ENCODE assay signal across 1 cellular context in the genomic region with DNA sequence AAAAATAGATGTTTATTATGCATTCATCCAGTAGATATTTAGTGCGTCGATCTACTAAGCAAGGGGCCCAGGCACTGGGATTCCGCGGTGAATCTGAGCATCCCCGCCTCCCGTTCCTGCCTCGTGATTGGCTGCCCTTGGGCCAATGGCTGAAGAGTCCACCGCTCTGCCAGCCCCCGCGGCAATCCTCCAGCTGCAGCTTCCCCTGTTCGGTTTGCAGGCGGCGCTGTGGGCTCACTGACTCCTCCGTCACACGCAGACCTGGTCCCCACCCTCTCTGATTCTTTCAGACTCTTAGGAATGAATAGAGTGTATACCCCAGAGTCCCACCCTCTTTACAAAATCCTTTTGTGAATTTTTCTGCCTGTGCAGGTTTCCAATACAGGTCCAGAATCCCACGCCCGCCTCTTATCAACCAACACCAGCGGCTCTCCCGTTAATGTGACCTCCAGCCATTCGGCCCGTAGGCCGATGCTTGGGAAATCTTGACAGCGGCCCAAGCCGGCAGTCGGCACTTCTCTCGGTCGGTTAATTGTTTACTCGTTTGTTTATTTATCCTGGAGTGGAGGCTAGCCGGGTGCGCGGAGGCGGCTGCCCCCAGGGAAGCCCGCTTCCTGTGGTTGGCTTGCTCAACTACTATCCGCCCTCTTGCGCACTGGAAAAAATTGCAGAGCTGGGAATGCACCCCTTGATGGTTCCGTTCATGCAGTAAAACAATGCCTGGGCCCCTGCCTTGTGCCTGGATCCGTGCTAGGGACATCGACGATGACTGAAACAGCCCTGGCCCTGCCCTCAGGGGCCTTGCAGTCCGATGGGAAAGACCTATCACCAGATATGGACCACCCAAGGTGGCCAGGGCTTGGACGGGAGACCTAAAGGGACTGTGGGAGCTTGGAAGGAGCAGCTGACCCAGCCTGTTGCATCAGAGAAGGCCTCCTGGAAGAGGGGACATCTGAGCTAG.
TF ChIP-seq lines count a peak whose summit lies in the region.

No MANE protein-coding gene starts in this region.

TF ChIP-seq in HepG2, 621 proteins besides CTCF, POLR2A, EP300 and RAD21 (continued from another document and continues in another):
- TF ChIP-seq, protein P1, sequence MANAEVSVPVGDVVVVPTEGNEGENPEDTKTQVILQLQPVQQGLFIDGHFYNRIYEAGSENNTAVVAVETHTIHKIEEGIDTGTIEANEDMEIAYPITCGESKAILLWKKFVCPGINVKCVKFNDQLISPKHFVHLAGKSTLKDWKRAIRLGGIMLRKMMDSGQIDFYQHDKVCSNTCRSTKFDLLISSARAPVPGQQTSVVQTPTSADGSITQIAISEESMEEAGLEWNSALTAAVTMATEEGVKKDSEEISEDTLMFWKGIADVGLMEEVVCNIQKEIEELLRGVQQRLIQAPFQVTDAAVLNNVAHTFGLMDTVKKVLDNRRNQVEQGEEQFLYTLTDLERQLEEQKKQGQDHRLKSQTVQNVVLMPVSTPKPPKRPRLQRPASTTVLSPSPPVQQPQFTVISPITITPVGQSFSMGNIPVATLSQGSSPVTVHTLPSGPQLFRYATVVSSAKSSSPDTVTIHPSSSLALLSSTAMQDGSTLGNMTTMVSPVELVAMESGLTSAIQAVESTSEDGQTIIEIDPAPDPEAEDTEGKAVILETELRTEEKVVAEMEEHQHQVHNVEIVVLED (CRISPR knock-in tag; IDR thresholded peaks at IDR 0.05; ENCODE audit: borderline replicate concordance), result peak; percentile 49; the same call in 1 of the 2 replicates
- TF ChIP-seq, protein P2, sequence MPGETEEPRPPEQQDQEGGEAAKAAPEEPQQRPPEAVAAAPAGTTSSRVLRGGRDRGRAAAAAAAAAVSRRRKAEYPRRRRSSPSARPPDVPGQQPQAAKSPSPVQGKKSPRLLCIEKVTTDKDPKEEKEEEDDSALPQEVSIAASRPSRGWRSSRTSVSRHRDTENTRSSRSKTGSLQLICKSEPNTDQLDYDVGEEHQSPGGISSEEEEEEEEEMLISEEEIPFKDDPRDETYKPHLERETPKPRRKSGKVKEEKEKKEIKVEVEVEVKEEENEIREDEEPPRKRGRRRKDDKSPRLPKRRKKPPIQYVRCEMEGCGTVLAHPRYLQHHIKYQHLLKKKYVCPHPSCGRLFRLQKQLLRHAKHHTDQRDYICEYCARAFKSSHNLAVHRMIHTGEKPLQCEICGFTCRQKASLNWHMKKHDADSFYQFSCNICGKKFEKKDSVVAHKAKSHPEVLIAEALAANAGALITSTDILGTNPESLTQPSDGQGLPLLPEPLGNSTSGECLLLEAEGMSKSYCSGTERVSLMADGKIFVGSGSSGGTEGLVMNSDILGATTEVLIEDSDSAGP (CRISPR knock-in tag; IDR thresholded peaks at IDR 0.05; ENCODE audit: borderline replicate concordance), result peak; percentile 41
- TF ChIP-seq MEIS2 (CRISPR knock-in tag; IDR thresholded peaks at IDR 0.05) (no peak), ZNF17 (CRISPR knock-in tag; IDR thresholded peaks at IDR 0.05) (no peak), BORCS8-MEF2B (CRISPR knock-in tag; IDR thresholded peaks at IDR 0.05) (no peak; the same call in 1 of the 2 replicates), HES4 (CRISPR knock-in tag; IDR thresholded peaks at IDR 0.05; ENCODE audit: borderline replicate concordance) (no peak), CENPT (CRISPR knock-in tag; IDR thresholded peaks at IDR 0.05; ENCODE audit: low read depth) (no peak), ERF (CRISPR knock-in tag; IDR thresholded peaks at IDR 0.05) (0 out of 2 replicates have a peak, but pooled peaks have one; percentile 48), ZSCAN21 (CRISPR knock-in tag; IDR thresholded peaks at IDR 0.05; ENCODE audit: borderline replicate concordance) (no peak; the same call in 1 of the 2 replicates), HMG20B (CRISPR knock-in tag; conservative IDR thresholded peaks at IDR 0.05) (no peak), RBM39 (IDR thresholded peaks at IDR 0.05; ENCODE audit: low read depth, low read length, poor library complexity, severe bottlenecking) (peak; percentile 21), ZNF501 (CRISPR knock-in tag; IDR thresholded peaks at IDR 0.05) (peak; percentile 90), YEATS4 (CRISPR knock-in tag; IDR thresholded peaks at IDR 0.05; ENCODE audit: borderline replicate concordance) (peak; percentile 62; the same call in 1 of the 2 replicates), ZBTB42 (CRISPR knock-in tag; IDR thresholded peaks at IDR 0.05) (no peak), KAT8 (CRISPR knock-in tag; IDR thresholded peaks at IDR 0.05) (peak; percentile 34; the same call in 1 of the 2 replicates), ZMAT3 (CRISPR knock-in tag; conservative IDR thresholded peaks at IDR 0.05) (0 out of 2 replicates have a peak, but pooled peaks have one; percentile 22), HIVEP1 (CRISPR knock-in tag; IDR thresholded peaks at IDR 0.05) (peak; percentile 95; the same call in 1 of the 2 replicates), SALL2 (CRISPR knock-in tag; IDR thresholded peaks at IDR 0.05) (0 out of 2 replicates have a peak, but pooled peaks have one; percentile 9), SKI (IDR thresholded peaks at IDR 0.05; ENCODE audit: partially characterized antibody) (peak; percentile 8), HDAC6 (IDR thresholded peaks at IDR 0.05; ENCODE audit: low read depth, low read length) (no peak), ZNF256 (CRISPR knock-in tag; conservative IDR thresholded peaks at IDR 0.05) (no peak), PHF8 (CRISPR knock-in tag; IDR thresholded peaks at IDR 0.05) (0 out of 2 replicates have a peak, but pooled peaks have one; percentile 34), PAWR (CRISPR knock-in tag; IDR thresholded peaks at IDR 0.05; ENCODE audit: borderline replicate concordance) (no peak), ZNF564 (CRISPR knock-in tag; IDR thresholded peaks at IDR 0.05) (no peak), TARDBP (CRISPR knock-in tag; IDR thresholded peaks at IDR 0.05) (no peak), RARA (CRISPR knock-in tag; IDR thresholded peaks at IDR 0.05) (no peak), ZFP37 (CRISPR knock-in tag; IDR thresholded peaks at IDR 0.05; ENCODE audit: borderline replicate concordance) (no peak; the same call in 1 of the 2 replicates), PAF1 (CRISPR knock-in tag; IDR thresholded peaks at IDR 0.05) (no peak), ZNF460 (CRISPR knock-in tag; IDR thresholded peaks at IDR 0.05; ENCODE audit: borderline replicate concordance) (no peak; the same call in 1 of the 2 replicates)
- TF ChIP-seq, protein P3, sequence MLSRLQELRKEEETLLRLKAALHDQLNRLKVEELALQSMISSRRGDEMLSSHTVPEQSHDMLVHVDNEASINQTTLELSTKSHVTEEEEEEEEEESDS (CRISPR knock-in tag; IDR thresholded peaks at IDR 0.05; ENCODE audit: borderline replicate concordance), result no peak
- TF ChIP-seq, protein P4, sequence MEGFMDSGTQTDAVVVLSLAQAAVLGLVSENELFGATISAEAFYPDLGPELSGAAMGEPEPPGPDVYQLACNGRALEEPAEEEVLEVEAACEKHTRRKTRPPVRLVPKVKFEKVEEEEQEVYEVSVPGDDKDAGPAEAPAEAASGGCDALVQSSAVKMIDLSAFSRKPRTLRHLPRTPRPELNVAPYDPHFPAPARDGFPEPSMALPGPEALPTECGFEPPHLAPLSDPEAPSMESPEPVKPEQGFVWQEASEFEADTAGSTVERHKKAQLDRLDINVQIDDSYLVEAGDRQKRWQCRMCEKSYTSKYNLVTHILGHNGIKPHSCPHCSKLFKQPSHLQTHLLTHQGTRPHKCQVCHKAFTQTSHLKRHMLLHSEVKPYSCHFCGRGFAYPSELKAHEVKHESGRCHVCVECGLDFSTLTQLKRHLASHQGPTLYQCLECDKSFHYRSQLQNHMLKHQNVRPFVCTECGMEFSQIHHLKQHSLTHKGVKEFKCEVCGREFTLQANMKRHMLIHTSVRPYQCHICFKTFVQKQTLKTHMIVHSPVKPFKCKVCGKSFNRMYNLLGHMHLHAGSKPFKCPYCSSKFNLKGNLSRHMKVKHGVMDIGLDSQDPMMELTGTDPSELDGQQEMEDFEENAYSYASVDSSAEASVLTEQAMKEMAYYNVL (CRISPR knock-in tag; IDR thresholded peaks at IDR 0.05; ENCODE audit: borderline replicate concordance), result no peak; the same call in 1 of the 2 replicates
- TF ChIP-seq, protein P5, sequence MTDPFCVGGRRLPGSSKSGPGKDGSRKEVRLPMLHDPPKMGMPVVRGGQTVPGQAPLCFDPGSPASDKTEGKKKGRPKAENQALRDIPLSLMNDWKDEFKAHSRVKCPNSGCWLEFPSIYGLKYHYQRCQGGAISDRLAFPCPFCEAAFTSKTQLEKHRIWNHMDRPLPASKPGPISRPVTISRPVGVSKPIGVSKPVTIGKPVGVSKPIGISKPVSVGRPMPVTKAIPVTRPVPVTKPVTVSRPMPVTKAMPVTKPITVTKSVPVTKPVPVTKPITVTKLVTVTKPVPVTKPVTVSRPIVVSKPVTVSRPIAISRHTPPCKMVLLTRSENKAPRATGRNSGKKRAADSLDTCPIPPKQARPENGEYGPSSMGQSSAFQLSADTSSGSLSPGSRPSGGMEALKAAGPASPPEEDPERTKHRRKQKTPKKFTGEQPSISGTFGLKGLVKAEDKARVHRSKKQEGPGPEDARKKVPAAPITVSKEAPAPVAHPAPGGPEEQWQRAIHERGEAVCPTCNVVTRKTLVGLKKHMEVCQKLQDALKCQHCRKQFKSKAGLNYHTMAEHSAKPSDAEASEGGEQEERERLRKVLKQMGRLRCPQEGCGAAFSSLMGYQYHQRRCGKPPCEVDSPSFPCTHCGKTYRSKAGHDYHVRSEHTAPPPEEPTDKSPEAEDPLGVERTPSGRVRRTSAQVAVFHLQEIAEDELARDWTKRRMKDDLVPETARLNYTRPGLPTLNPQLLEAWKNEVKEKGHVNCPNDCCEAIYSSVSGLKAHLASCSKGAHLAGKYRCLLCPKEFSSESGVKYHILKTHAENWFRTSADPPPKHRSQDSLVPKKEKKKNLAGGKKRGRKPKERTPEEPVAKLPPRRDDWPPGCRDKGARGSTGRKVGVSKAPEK (CRISPR knock-in tag; IDR thresholded peaks at IDR 0.05; ENCODE audit: borderline replicate concordance), result peak; percentile 80; the same call in 1 of the 2 replicates
- TF ChIP-seq, protein P6, sequence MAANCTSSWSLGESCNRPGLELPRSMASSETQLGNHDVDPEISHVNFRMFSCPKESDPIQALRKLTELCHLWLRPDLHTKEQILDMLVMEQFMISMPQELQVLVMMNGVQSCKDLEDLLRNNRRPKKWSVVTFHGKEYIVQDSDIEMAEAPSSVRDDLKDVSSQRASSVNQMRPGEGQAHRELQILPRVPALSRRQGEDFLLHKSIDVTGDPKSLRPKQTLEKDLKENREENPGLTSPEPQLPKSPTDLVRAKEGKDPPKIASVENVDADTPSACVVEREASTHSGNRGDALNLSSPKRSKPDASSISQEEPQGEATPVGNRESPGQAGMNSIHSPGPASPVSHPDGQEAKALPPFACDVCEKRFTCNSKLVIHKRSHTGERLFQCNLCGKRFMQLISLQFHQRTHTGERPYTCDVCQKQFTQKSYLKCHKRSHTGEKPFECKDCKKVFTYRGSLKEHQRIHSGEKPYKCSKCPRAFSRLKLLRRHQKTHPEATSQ (CRISPR knock-in tag; IDR thresholded peaks at IDR 0.05; ENCODE audit: borderline replicate concordance), result no peak
- TF ChIP-seq, protein P7, sequence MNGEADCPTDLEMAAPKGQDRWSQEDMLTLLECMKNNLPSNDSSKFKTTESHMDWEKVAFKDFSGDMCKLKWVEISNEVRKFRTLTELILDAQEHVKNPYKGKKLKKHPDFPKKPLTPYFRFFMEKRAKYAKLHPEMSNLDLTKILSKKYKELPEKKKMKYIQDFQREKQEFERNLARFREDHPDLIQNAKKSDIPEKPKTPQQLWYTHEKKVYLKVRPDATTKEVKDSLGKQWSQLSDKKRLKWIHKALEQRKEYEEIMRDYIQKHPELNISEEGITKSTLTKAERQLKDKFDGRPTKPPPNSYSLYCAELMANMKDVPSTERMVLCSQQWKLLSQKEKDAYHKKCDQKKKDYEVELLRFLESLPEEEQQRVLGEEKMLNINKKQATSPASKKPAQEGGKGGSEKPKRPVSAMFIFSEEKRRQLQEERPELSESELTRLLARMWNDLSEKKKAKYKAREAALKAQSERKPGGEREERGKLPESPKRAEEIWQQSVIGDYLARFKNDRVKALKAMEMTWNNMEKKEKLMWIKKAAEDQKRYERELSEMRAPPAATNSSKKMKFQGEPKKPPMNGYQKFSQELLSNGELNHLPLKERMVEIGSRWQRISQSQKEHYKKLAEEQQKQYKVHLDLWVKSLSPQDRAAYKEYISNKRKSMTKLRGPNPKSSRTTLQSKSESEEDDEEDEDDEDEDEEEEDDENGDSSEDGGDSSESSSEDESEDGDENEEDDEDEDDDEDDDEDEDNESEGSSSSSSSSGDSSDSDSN (CRISPR knock-in tag; IDR thresholded peaks at IDR 0.05), result peak; percentile 35; the same call in 1 of the 2 replicates
- TF ChIP-seq, protein P8, sequence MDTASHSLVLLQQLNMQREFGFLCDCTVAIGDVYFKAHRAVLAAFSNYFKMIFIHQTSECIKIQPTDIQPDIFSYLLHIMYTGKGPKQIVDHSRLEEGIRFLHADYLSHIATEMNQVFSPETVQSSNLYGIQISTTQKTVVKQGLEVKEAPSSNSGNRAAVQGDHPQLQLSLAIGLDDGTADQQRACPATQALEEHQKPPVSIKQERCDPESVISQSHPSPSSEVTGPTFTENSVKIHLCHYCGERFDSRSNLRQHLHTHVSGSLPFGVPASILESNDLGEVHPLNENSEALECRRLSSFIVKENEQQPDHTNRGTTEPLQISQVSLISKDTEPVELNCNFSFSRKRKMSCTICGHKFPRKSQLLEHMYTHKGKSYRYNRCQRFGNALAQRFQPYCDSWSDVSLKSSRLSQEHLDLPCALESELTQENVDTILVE (CRISPR knock-in tag; IDR thresholded peaks at IDR 0.05), result no peak
- TF ChIP-seq, protein P9, sequence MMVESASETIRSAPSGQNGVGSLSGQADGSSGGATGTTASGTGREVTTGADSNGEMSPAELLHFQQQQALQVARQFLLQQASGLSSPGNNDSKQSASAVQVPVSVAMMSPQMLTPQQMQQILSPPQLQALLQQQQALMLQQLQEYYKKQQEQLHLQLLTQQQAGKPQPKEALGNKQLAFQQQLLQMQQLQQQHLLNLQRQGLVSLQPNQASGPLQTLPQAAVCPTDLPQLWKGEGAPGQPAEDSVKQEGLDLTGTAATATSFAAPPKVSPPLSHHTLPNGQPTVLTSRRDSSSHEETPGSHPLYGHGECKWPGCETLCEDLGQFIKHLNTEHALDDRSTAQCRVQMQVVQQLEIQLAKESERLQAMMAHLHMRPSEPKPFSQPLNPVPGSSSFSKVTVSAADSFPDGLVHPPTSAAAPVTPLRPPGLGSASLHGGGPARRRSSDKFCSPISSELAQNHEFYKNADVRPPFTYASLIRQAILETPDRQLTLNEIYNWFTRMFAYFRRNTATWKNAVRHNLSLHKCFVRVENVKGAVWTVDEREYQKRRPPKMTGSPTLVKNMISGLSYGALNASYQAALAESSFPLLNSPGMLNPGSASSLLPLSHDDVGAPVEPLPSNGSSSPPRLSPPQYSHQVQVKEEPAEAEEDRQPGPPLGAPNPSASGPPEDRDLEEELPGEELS (CRISPR knock-in tag; IDR thresholded peaks at IDR 0.05), result peak; percentile 96
- TF ChIP-seq, protein P10, sequence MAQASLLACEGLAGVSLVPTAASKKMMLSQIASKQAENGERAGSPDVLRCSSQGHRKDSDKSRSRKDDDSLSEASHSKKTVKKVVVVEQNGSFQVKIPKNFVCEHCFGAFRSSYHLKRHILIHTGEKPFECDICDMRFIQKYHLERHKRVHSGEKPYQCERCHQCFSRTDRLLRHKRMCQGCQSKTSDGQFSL (CRISPR knock-in tag; IDR thresholded peaks at IDR 0.05), result no peak
